ENCODE assay signal across 1 cellular context in genomic region chr5:118987988-118988945, GRCh38.
TF ChIP-seq lines count a peak whose summit lies in the region.

DTWD2 (minus strand) TSS chr5:118988547; CDS start chr5:118988511, 36 bp downstream.

TF ChIP-seq in HEK293, 187 proteins besides CTCF, POLR2A, EP300 and RAD21 (continued from another document and continues in another):
- TF ChIP-seq PRDM10 (tag by site-specific recombination; IDR thresholded peaks at IDR 0.05): peak; percentile 88
- TF ChIP-seq SETDB1 (IDR thresholded peaks at IDR 0.05; ENCODE audit: insufficient read length, low read length): no peak
- no peak for TF ChIP-seq SCRT1 (tag by site-specific recombination; IDR thresholded peaks at IDR 0.05; ENCODE audit: borderline replicate concordance)
- no peak for TF ChIP-seq ZNF398 (tag by site-specific recombination; IDR thresholded peaks at IDR 0.05)
- TF ChIP-seq ZNF571 (tag by site-specific recombination; IDR thresholded peaks at IDR 0.05): no peak
- TF ChIP-seq IKZF3 (tag by site-specific recombination; IDR thresholded peaks at IDR 0.05): no peak; the same call in 1 of the 2 replicates
- TF ChIP-seq KLF17 (tag by site-specific recombination; IDR thresholded peaks at IDR 0.05): peak; percentile 68; the same call in 1 of the 2 replicates
- no peak for TF ChIP-seq ZNF16 (tag by site-specific recombination; IDR thresholded peaks at IDR 0.05; ENCODE audit: low read depth)
- no peak for TF ChIP-seq ATF2 (tag by site-specific recombination; IDR thresholded peaks at IDR 0.05; ENCODE audit: low read depth)
- TF ChIP-seq ZNF555 (tag by site-specific recombination; conservative IDR thresholded peaks at IDR 0.05): no peak
- TF ChIP-seq ZBTB10 (tag by site-specific recombination; IDR thresholded peaks at IDR 0.05): no peak
- TF ChIP-seq SP2 (tag by site-specific recombination; IDR thresholded peaks at IDR 0.05): peak; percentile 91
- no peak; the same call in none of the 2 replicates for TF ChIP-seq KLF10 (tag by site-specific recombination; IDR thresholded peaks at IDR 0.05)
- peak; percentile 93 for TF ChIP-seq ZNF660 (tag by site-specific recombination; IDR thresholded peaks at IDR 0.05)
- peak; percentile 52; the same call in 1 of the 2 replicates for TF ChIP-seq ZBTB6 (tag by site-specific recombination; IDR thresholded peaks at IDR 0.05)
- peak; percentile 67 for TF ChIP-seq SP3 (tag by site-specific recombination; IDR thresholded peaks at IDR 0.05)
- peak; percentile 85 for TF ChIP-seq HIC1 (tag by site-specific recombination; IDR thresholded peaks at IDR 0.05)
- no peak for TF ChIP-seq ZNF311 (tag by site-specific recombination; IDR thresholded peaks at IDR 0.05; ENCODE audit: borderline replicate concordance)
- no peak for TF ChIP-seq ZNF777 (tag by site-specific recombination; IDR thresholded peaks at IDR 0.05; ENCODE audit: borderline replicate concordance)
- no peak for TF ChIP-seq ZFP41 (tag by site-specific recombination; IDR thresholded peaks at IDR 0.05; ENCODE audit: borderline replicate concordance)
- no peak for TF ChIP-seq ZNF792 (tag by site-specific recombination; IDR thresholded peaks at IDR 0.05)
- TF ChIP-seq ZNF488 (tag by site-specific recombination; IDR thresholded peaks at IDR 0.05): no peak
- TF ChIP-seq KLF7 (tag by site-specific recombination; IDR thresholded peaks at IDR 0.05; ENCODE audit: borderline replicate concordance): no peak
- TF ChIP-seq PBX3 (CRISPR knock-in tag; IDR thresholded peaks at IDR 0.05): peak; percentile 16; the same call in 1 of the 2 replicates
- no peak for TF ChIP-seq ZNF664 (tag by site-specific recombination; IDR thresholded peaks at IDR 0.05)
- no peak for TF ChIP-seq ZNF768 (tag by site-specific recombination; IDR thresholded peaks at IDR 0.05)
- peak; percentile 29; the same call in 1 of the 2 replicates for TF ChIP-seq ZNF843 (tag by site-specific recombination; IDR thresholded peaks at IDR 0.05)
- TF ChIP-seq ZNF175 (tag by site-specific recombination; IDR thresholded peaks at IDR 0.05): no peak
- TF ChIP-seq ZNF629 (tag by site-specific recombination; IDR thresholded peaks at IDR 0.05): peak; percentile 59
- no peak for TF ChIP-seq ZSCAN16 (tag by site-specific recombination; IDR thresholded peaks at IDR 0.05)
- TF ChIP-seq REPIN1 (tag by site-specific recombination; IDR thresholded peaks at IDR 0.05; ENCODE audit: low read depth): no peak
- TF ChIP-seq ZNF707 (tag by site-specific recombination; IDR thresholded peaks at IDR 0.05): no peak
- no peak; the same call in 1 of the 2 replicates for TF ChIP-seq PRDM6 (tag by site-specific recombination; IDR thresholded peaks at IDR 0.05)
- no peak for TF ChIP-seq ZNF155 (tag by site-specific recombination; IDR thresholded peaks at IDR 0.05)
- TF ChIP-seq ZNF354C (tag by site-specific recombination; IDR thresholded peaks at IDR 0.05; ENCODE audit: borderline replicate concordance, low read depth): no peak
- peak; percentile 75 for TF ChIP-seq OSR2 (tag by site-specific recombination; IDR thresholded peaks at IDR 0.05)
- TF ChIP-seq ZBTB26 (tag by site-specific recombination; optimal IDR thresholded peaks at IDR 0.05): peak; percentile 94
- no peak for TF ChIP-seq ZNF529 (tag by site-specific recombination; IDR thresholded peaks at IDR 0.05; ENCODE audit: insufficient replicate concordance)
- TF ChIP-seq ZNF211 (tag by site-specific recombination; IDR thresholded peaks at IDR 0.05; ENCODE audit: low read depth): no peak
- no peak for TF ChIP-seq ZNF544 (tag by site-specific recombination; IDR thresholded peaks at IDR 0.05)
- no peak for TF ChIP-seq ZNF624 (tag by site-specific recombination; IDR thresholded peaks at IDR 0.05)
- peak; percentile 68; the same call in 1 of the 2 replicates for TF ChIP-seq SP7 (tag by site-specific recombination; IDR thresholded peaks at IDR 0.05)
- no peak for TF ChIP-seq ZNF558 (tag by site-specific recombination; IDR thresholded peaks at IDR 0.05)
